Comparison of ENCODE assay signal across 8 cellular contexts in the genomic region with DNA sequence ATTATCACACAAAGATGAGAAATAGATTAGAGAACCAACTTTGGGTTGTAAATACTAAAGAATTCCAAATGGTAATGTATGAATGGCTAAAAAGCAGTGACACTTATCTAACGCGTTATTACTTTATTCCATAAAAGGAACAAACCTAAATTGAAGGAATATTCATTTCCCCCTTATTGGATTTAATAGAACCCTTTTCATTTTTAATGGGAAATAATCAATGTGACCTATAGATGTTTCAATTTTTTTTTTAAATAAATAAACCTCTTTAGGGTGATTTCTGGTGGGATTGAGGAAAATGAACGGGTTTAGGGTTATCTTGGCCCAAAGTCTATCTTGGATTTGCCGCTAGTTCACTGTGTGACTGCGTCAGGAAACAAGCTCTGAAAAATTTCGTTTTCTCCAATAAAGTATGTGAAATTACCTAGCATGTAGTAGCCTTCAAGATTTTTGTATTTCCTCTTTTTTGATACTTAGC.
DNase-seq lines count a peak whose midpoint lies in the region; ATAC-seq and TF ChIP-seq lines count a peak whose summit lies in the region.

No MANE protein-coding gene starts in this region.

- H3K36me3 ChIP-seq in BLaER1 treated with 17β-estradiol and CSF1 and Interleukin-3, amounts not matched to agents 10 nM and 100 nM = no peaks in the 10 kb centered on the region
- H3K36me3 ChIP-seq in KOPT-K1 (ENCODE audit: insufficient read depth, low read length) = 0 out of 2 replicates have a peak, but pooled peaks cover 3% of the 10 kb centered on the region

- H3K27ac ChIP-seq in BLaER1 treated with 17β-estradiol and CSF1 and Interleukin-3, amounts not matched to agents 10 nM and 100 nM = peak overlapping the region; percentile 90 to 98 (median 95)
- H3K27ac ChIP-seq in KOPT-K1 (ENCODE audit: low read depth, low read length, poor library complexity, severe bottlenecking) (peak overlapping the region; percentile 88), coronary artery (peak overlapping the region; percentile 98 to 99)

- H3K4me2 ChIP-seq in BLaER1 treated with 17β-estradiol and CSF1 and Interleukin-3, amounts not matched to agents 10 nM and 100 nM = peak overlapping the region; percentile 81 to 98 (median 94)

- H3K4me1 ChIP-seq in BLaER1 treated with 17β-estradiol and CSF1 and Interleukin-3, amounts not matched to agents 10 nM and 100 nM = peaks cover 28 to 37% (median 31%) of the 10 kb centered on the region in 10 experiments

- peak overlapping the region; percentile 81 to 95 (median 89) for H3K9ac ChIP-seq in BLaER1 treated with 17β-estradiol and CSF1 and Interleukin-3, amounts not matched to agents 10 nM and 100 nM

- H4K20me1 ChIP-seq in BLaER1 treated with 17β-estradiol and CSF1 and Interleukin-3, amounts not matched to agents 10 nM and 100 nM = no peaks in the 10 kb centered on the region

- H3K4me3 ChIP-seq in BLaER1 treated with 17β-estradiol and CSF1 and Interleukin-3, amounts not matched to agents 10 nM and 100 nM = peak overlapping the region; percentile 68 to 89 (median 80)
- peak overlapping the region; percentile 86 for H3K4me3 ChIP-seq in coronary artery

- no peaks in the 10 kb centered on the region for H3K9me3 ChIP-seq in BLaER1 treated with 17β-estradiol and CSF1 and Interleukin-3, amounts not matched to agents 10 nM and 100 nM (replicated peaks in 1 of 11)
- no peaks in the 10 kb centered on the region for H3K9me3 ChIP-seq in KOPT-K1 (ENCODE audit: insufficient read depth, low read length, poor library complexity, severe bottlenecking)

- peaks cover 5% of the 10 kb centered on the region for H3K27me3 Mint-ChIP-seq in nephron (ENCODE audit: low read depth)

- no peaks in the 10 kb centered on the region for H3K27me3 ChIP-seq in BLaER1 treated with 17β-estradiol and CSF1 and Interleukin-3, amounts not matched to agents 10 nM and 100 nM

- H3K36me3 Mint-ChIP-seq in nephron (ENCODE audit: low read depth) = peaks cover 3% of the 10 kb centered on the region

- TF ChIP-seq CTCF in coronary artery (IDR thresholded peaks at IDR 0.05) (no peak), nephron (IDR thresholded peaks at IDR 0.05; ENCODE audit: unreplicated experiment in 3 of 3) (no peak)

- peaks cover 24% of the 10 kb centered on the region for H3K4me1 Mint-ChIP-seq in nephron

- peak overlapping the region; percentile 91 to 97 (median 95) for H3K4me3 Mint-ChIP-seq in nephron

- H3K9me3 Mint-ChIP-seq in nephron = no peaks in the 10 kb centered on the region

- DNase-seq in coronary artery (ENCODE audit: low spot score) (no peak), COLO668 (lab: John Stamatoyannopoulos, UW; ENCODE audit: unreplicated experiment) (no peak), NCI-H2081 (lab: John Stamatoyannopoulos, UW) (no peak)

- ATAC-seq in HG02642 (IDR thresholded peaks at IDR 0.05; ENCODE audit: poor library complexity, unreplicated experiment) (no peak), HG03460 (IDR thresholded peaks at IDR 0.05; ENCODE audit: unreplicated experiment) (no peak)

- H3K27ac Mint-ChIP-seq in nephron = peak overlapping the region; percentile 95 to 100 (median 97)
